ENCODE assay signal across 29 cellular contexts in the genomic region with DNA sequence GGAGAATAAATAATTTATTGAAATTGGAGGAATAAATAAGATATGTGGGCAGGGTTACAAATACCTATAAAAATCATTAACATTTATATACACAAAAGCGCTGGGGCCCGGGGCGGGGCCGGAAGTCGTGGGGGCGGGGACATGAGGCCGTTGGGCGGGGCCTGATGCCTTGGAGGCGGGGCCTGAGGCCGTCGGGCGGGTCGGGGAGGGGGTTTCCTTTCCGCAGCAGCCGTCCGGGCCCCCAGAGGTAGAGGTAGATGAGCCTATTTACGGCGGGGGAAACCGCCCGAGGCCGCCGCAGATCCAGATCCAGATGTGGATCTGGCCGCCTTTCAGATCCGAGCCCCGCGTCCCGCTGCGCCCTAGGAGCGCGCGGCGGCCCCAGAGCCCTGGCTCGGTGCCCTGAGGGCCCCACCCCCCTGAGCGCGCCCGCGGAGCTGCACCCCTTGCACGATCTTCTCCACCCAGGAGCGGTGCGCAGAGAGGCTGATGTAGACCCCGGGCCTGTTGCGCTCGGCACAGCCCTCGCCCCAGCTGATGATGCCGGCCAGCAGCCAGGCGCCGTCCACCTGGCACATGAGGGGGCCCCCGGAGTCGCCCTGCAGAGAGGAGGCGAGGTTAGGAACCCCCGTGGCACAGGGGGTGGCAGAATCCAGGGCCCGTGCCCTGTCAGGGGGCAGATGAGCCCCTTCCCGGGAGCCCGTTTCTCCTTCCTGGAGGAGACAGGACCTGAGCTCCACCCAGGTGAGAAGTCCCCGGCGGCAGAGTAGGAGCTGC. TPM values are rescaled to one million over a fixed set of nuclear protein-coding genes. Genes with fewer than 3 reads are reported as not detected.
"Had no signal": no experiment of that assay in that cellular context is flagged by ENCODE, and none has a peak within 500 bp of the region (broad histone marks: within the 10 kb centered on the region; RNA-seq: fewer than 3 reads in every experiment).

No MANE protein-coding gene starts in this region.

- H3K4me3 ChIP-seq: body of pancreas, prostate gland, stomach, upper lobe of left lung had no signal

- H3K4me1 ChIP-seq: foreskin keratinocyte, prostate gland had no signal

- H3K27ac Mint-ChIP-seq: activated B cell treated with CpG ODN at 0.5 μM for 24 hours; activated CD8-positive, alpha-beta T cell treated with anti-CD3 and anti-CD28 coated beads for 36 hours; activated naive CD8-positive, alpha-beta T cell treated with anti-CD3 and anti-CD28 coated beads, Interleukin-2, amount 10 ng/mL, durations not matched to agents 7 days and 5 days; activated T-helper 17 cell treated with anti-CD3 and anti-CD28 coated beads, Interleukin-2, amount 50 U/mL, for 72 hours; effector memory CD8-positive, alpha-beta T cell; mesothelial cell of epicardium; nephron had no signal

- H3K9me3 ChIP-seq: body of pancreas, prostate gland, testis had no signal

- H3K27me3 ChIP-seq: body of pancreas, testis had no signal

- DNase-seq: activated B cell treated with CpG ODN at 0.5 μM for 24 hours; activated CD4-positive, alpha-beta T cell treated with anti-CD3 and anti-CD28 coated beads for 48 hours; activated CD8-positive, alpha-beta T cell treated with anti-CD3 and anti-CD28 coated beads for 36 hours; activated naive CD4-positive, alpha-beta T cell treated with Interleukin-2 at 50 U/mL for 16 hours; activated naive CD8-positive, alpha-beta T cell treated with anti-CD3 and anti-CD28 coated beads, Interleukin-2, amount 10 ng/mL, durations not matched to agents 7 days and 5 days; activated T-cell treated with anti-CD3 and anti-CD28 coated beads, Interleukin-2, amount 50 U/mL, for 1 hour; body of pancreas; effector memory CD8-positive, alpha-beta T cell; foreskin keratinocyte; hippocampal formation; kidney; nucleus accumbens; right cardiac atrium; stimulated activated CD4-positive, alpha-beta T cell treated with anti-CD3 and anti-CD28 coated beads, Interleukin-15, amount 100 ng/mL, for 24 hours; stimulated activated CD4-positive, alpha-beta T cell treated with anti-CD3 and anti-CD28 coated beads, Interleukin-4, amount 100 ng/mL, for 1 hour; stomach; T-helper 1 cell; T-helper 9 cell; testis had no signal

- ATAC-seq: activated CD8-positive, alpha-beta T cell treated with anti-CD3 and anti-CD28 coated beads for 36 hours; activated T-helper 17 cell treated with anti-CD3 and anti-CD28 coated beads, Interleukin-2, amount 50 U/mL, for 72 hours; body of pancreas; effector memory CD8-positive, alpha-beta T cell; foreskin keratinocyte; left lobe of liver had no signal

- H3K27ac ChIP-seq: body of pancreas, epithelial cell of prostate, foreskin keratinocyte, prostate gland, stomach, testis, upper lobe of left lung had no signal

- H3K36me3 ChIP-seq: prostate gland had no signal

- H3K4me1 Mint-ChIP-seq: nephron had no signal

- H3K36me3 Mint-ChIP-seq: activated naive CD8-positive, alpha-beta T cell treated with anti-CD3 and anti-CD28 coated beads, Interleukin-2, amount 10 ng/mL, durations not matched to agents 7 days and 5 days had no signal

- H3K4me3 Mint-ChIP-seq: activated B cell treated with CpG ODN at 0.5 μM for 24 hours; activated CD8-positive, alpha-beta T cell treated with anti-CD3 and anti-CD28 coated beads for 36 hours; activated naive CD8-positive, alpha-beta T cell treated with anti-CD3 and anti-CD28 coated beads, Interleukin-2, amount 10 ng/mL, durations not matched to agents 7 days and 5 days; activated T-helper 17 cell treated with anti-CD3 and anti-CD28 coated beads, Interleukin-2, amount 50 U/mL, for 72 hours; effector memory CD8-positive, alpha-beta T cell; mesothelial cell of epicardium; nephron had no signal

RNA-seq across cellular contexts. Expression of a gene that starts 5.1 kb away (rescaled TPM):
- total RNA-seq: activated B cell treated with CpG ODN at 0.5 μM for 24 hours; activated CD8-positive, alpha-beta T cell treated with anti-CD3 and anti-CD28 coated beads for 36 hours; activated naive CD8-positive, alpha-beta T cell treated with anti-CD3 and anti-CD28 coated beads, Interleukin-2, amount 10 ng/mL, durations not matched to agents 7 days and 5 days; dermis microvascular lymphatic vessel endothelial cell; lung microvascular endothelial cell; right cardiac atrium; skeletal muscle tissue; testis had no signal

RNA-seq across cellular contexts. Expression of a gene that starts 22.8 kb away (rescaled TPM):
- total RNA-seq: body of pancreas, left lobe of liver, lung microvascular endothelial cell had no signal

RNA-seq across cellular contexts. Expression of a gene that starts 35.9 kb away (rescaled TPM):
- total RNA-seq: left lobe of liver, mesothelial cell of epicardium, right cardiac atrium, skeletal muscle tissue had no signal

RNA-seq across cellular contexts. Expression of a gene that starts 54.6 kb away (rescaled TPM):
- total RNA-seq: activated B cell treated with CpG ODN at 0.5 μM for 24 hours; activated CD8-positive, alpha-beta T cell treated with anti-CD3 and anti-CD28 coated beads for 36 hours; activated naive CD8-positive, alpha-beta T cell treated with anti-CD3 and anti-CD28 coated beads, Interleukin-2, amount 10 ng/mL, durations not matched to agents 7 days and 5 days; activated T-helper 17 cell treated with anti-CD3 and anti-CD28 coated beads, Interleukin-2, amount 50 U/mL, for 72 hours; body of pancreas; dermis microvascular lymphatic vessel endothelial cell; foreskin keratinocyte; kidney; left lobe of liver; lung microvascular endothelial cell; mesothelial cell of epicardium; prostate gland; right cardiac atrium; skeletal muscle tissue; stomach had no signal
